Comparison of ENCODE assay signal across 8 cellular contexts in the genomic region with DNA sequence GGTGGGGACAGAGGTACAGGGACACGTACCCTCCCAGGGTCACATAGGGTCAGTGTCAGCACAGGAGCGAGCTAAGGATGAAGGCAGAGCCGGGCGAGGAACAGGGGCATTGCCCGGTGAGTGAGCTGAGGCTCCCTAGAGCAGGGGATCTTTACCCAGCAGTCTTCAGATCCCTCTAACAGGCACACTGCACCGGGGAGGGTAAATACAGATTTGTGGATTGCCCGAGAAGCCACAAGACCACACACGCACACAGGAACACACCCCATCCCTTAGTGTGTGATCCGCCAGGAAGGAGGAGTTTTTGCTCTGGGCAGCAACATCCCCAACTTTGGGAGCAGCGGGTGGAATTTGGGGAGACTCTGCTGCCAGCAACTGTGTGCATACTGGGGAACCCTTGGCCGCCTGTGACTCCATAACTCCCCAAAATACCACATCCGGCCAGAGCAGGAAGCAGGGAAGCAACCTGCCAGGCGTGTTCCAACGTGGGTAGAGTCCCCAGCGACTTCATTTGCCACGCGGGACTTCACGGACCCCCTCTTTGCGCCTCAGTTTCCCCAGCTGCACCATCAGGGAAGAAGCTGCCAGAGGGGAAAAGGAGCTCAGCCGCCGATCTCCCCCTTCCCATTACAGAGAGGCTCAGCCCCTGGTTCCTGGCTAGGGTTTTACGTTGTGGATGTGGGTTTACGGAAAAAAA. TPM values are rescaled to one million over a fixed set of nuclear protein-coding genes. Genes with fewer than 3 reads are reported as not detected.
DNase-seq lines count a peak whose midpoint lies in the region; ATAC-seq and TF ChIP-seq lines count a peak whose summit lies in the region.

No MANE protein-coding gene starts in this region.

- TF ChIP-seq CTCF in GM12865 (IDR thresholded peaks at IDR 0.05; ENCODE audit: insufficient read depth, low read depth, low read length, missing control alignments) (no peak), LNCaP clone FGC (IDR thresholded peaks at IDR 0.05; ENCODE audit: control insufficient read depth, extremely low read depth, insufficient read depth) (no peak), prostate gland (IDR thresholded peaks at IDR 0.05) (no peak)

- WGBS in prostate gland = 1% methylated on average over 23 of the region's 23 CpGs

- H3K27ac Mint-ChIP-seq in activated T-cell treated with anti-CD3 and anti-CD28 coated beads, Interleukin-2, amount 50 U/mL, for 24 hours = peak overlapping the region; percentile 98

- peaks cover 8% of the 10 kb centered on the region for H3K4me1 ChIP-seq in prostate gland (replicated peaks)

- H3K27me3 Mint-ChIP-seq in activated T-cell treated with anti-CD3 and anti-CD28 coated beads, Interleukin-2, amount 50 U/mL, for 24 hours = peaks cover 5% of the 10 kb centered on the region

- DNase-seq in GM12865 (ENCODE audit: low read depth) (peak; percentile 65), LNCaP clone FGC (ENCODE audit: low read depth) (no peak), foreskin melanocyte (peak; percentile 15), prostate gland (ENCODE audit: low spot score) (peak; percentile 45), dedifferentiated amniotic fluid mesenchymal stem cell (ENCODE audit: extremely low spot score) (no peak)
- peak; percentile 69 for DNase-seq in activated T-cell treated with anti-CD3 and anti-CD28 coated beads, Interleukin-2, amount 50 U/mL, for 24 hours

- no peaks in the 10 kb centered on the region for H3K36me3 ChIP-seq in prostate gland

- no peak for ATAC-seq in GM18870 (IDR thresholded peaks at IDR 0.05; ENCODE audit: unreplicated experiment)
- ATAC-seq in GM21390 (IDR thresholded peaks at IDR 0.05; ENCODE audit: unreplicated experiment) = no peak

- H3K4me3 Mint-ChIP-seq in activated T-cell treated with anti-CD3 and anti-CD28 coated beads, Interleukin-2, amount 50 U/mL, for 24 hours = peak overlapping the region; percentile 86

- no peaks in the 10 kb centered on the region for H3K27me3 ChIP-seq in prostate gland (replicated peaks; ENCODE audit: insufficient read depth)

- intact Hi-C loops in prostate gland (cut with DNase I) = loop anchor here (5.0 to 10.0 kb wide), 2 partner anchors 53 to 250 kb away; a partner anchor contains a TSS

- H3K9me3 Mint-ChIP-seq in activated T-cell treated with anti-CD3 and anti-CD28 coated beads, Interleukin-2, amount 50 U/mL, for 24 hours = no peaks in the 10 kb centered on the region

- no peak for TF ChIP-seq POLR2A in prostate gland (IDR thresholded peaks at IDR 0.05)

- peaks cover 2% of the 10 kb centered on the region for H3K36me3 Mint-ChIP-seq in activated T-cell treated with anti-CD3 and anti-CD28 coated beads, Interleukin-2, amount 50 U/mL, for 24 hours (ENCODE audit: low read depth)

- H3K9me3 ChIP-seq in prostate gland = no peaks in the 10 kb centered on the region

- H3K4me3 ChIP-seq in GM12865 (ENCODE audit: low read depth, low read length) (peak overlapping the region; percentile 90), LNCaP clone FGC (ENCODE audit: low read depth, low read length) (peak overlapping the region; percentile 74), prostate gland (peak overlapping the region; percentile 30 to 42)

- peaks cover 29% of the 10 kb centered on the region for H3K4me1 Mint-ChIP-seq in activated T-cell treated with anti-CD3 and anti-CD28 coated beads, Interleukin-2, amount 50 U/mL, for 24 hours (ENCODE audit: low read depth)

- H3K27ac ChIP-seq in prostate gland = peak overlapping the region; percentile 82 to 94

RNA-seq across cellular contexts. Expression of a gene that starts 5.9 kb away (rescaled TPM):
- total RNA-seq in prostate gland = 10 to 100 TPM; 61.9 to 82.1 TPM

RNA-seq across cellular contexts. Expression of a gene that starts 27.3 kb away (rescaled TPM):
- 100 to 1,000 TPM; 546 to 767 TPM for total RNA-seq in prostate gland

RNA-seq across cellular contexts. Expression of a gene that starts 57.6 kb away (rescaled TPM):
- total RNA-seq in prostate gland = 1 to 10 TPM; 5.9 to 9.0 TPM

RNA-seq across cellular contexts. Expression of a gene that starts 59.2 kb away (rescaled TPM):
- total RNA-seq in prostate gland = 100 to 1,000 TPM in 1 of 2 donors, 10 to 100 TPM in 1; 61.3 to 117 TPM

Comparison
In these comparisons a context has a peak if more than half of its experiments do, and no peak if none do; other contexts are left out.
1. DNase-seq: peak in GM12865 (single experiment), activated T-cell treated with anti-CD3 and anti-CD28 coated beads, Interleukin-2, amount 50 U/mL, for 24 hours (single experiment), foreskin melanocyte (single experiment) and prostate gland (single experiment); none in LNCaP clone FGC (single experiment) and dedifferentiated amniotic fluid mesenchymal stem cell (single experiment).
2. H3K4me3 ChIP-seq: peak in every context shown above with its lines; median percentile 90 in GM12865; 74 in LNCaP clone FGC; 36 in prostate gland.